In genomic region chr19:33226550-33227241, GRCh38 we compare ENCODE assay signal across 8 cellular contexts. TPM values are rescaled to one million over a fixed set of nuclear protein-coding genes. Genes with fewer than 3 reads are reported as not detected.
A peak's percentile ranks its signal among the peaks of the same experiment; 100 is the strongest.
DNase-seq lines count a peak whose midpoint lies in the region; ATAC-seq and TF ChIP-seq lines count a peak whose summit lies in the region.

No MANE protein-coding gene starts in this region.

- H2BK15ac ChIP-seq in mesendoderm (replicated peaks; ENCODE audit: low read depth) = no peak overlapping the region

- H3K4ac ChIP-seq in mesendoderm (ENCODE audit: low read depth, low read length) = no peak overlapping the region

- no peak overlapping the region for H2BK120ac ChIP-seq in mesendoderm (ENCODE audit: low read depth, low read length)

- no peak overlapping the region for H3K18ac ChIP-seq in mesendoderm (ENCODE audit: low read length)

- peak; percentile 23 for DNase-seq in stimulated activated CD4-positive, alpha-beta T cell treated with anti-CD3 and anti-CD28 coated beads, Interleukin-4, amount 100 ng/mL, for 1 hour
- no peak for DNase-seq in stimulated activated CD4-positive, alpha-beta T cell treated with anti-CD3 and anti-CD28 coated beads, Interleukin-12 subunit alpha, Interleukin-12 subunit beta, amount 100 ng/mL, for 4 hours
- DNase-seq in breast epithelium (ENCODE audit: low spot score in 2 of 2) (no peak), mesendoderm (peak; percentile 82), kidney tubule cell (ENCODE audit: low spot score) (no peak), germinal center (ENCODE audit: low spot score) (no peak)

- no peaks in the 10 kb centered on the region for H3K79me2 ChIP-seq in mesendoderm (ENCODE audit: control insufficient read depth, insufficient read depth, low read length)

- no peak overlapping the region for H3K27ac ChIP-seq in breast epithelium
- H3K27ac ChIP-seq in mesendoderm (ENCODE audit: low read depth, low read length) = no peak overlapping the region

- WGBS in mesendoderm (ENCODE audit: extremely low coverage, insufficient coverage, low lambda C conversion rate) = no CpG with 5 or more reads among the region's 66 CpGs

- no peak overlapping the region for H3K23ac ChIP-seq in mesendoderm (ENCODE audit: low read length)

- peaks cover 16 to 35% of the 10 kb centered on the region in 2 donors for H3K27me3 ChIP-seq in breast epithelium
- H3K27me3 ChIP-seq in mesendoderm (ENCODE audit: insufficient read depth, low read length, poor library complexity) = peaks cover 9% of the 10 kb centered on the region

- H3K9ac ChIP-seq in mesendoderm (ENCODE audit: low read length) = no peak overlapping the region

- no peak overlapping the region for H2BK5ac ChIP-seq in mesendoderm (ENCODE audit: low read length)

- no peaks in the 10 kb centered on the region for H3K36me3 ChIP-seq in breast epithelium
- H3K36me3 ChIP-seq in mesendoderm (ENCODE audit: control insufficient read depth, insufficient read depth, low read length) = no peaks in the 10 kb centered on the region

- peaks cover 15 to 20% of the 10 kb centered on the region in 2 donors for H3K9me3 ChIP-seq in breast epithelium

- H3K56ac ChIP-seq in mesendoderm (ENCODE audit: low read length) = peak overlapping the region; percentile 56

- TF ChIP-seq CTCF in breast epithelium (IDR thresholded peaks at IDR 0.05) = no peak

- no peak overlapping the region for H4K8ac ChIP-seq in mesendoderm (ENCODE audit: low read depth, low read length)

- no peak overlapping the region for H4K5ac ChIP-seq in mesendoderm (ENCODE audit: low read length)

- H3K4me1 ChIP-seq in breast epithelium (no peaks in the 10 kb centered on the region), mesendoderm (ENCODE audit: control insufficient read depth, low read depth, low read length) (no peaks in the 10 kb centered on the region)

- H3K79me1 ChIP-seq in mesendoderm (ENCODE audit: low read length) = no peaks in the 10 kb centered on the region

- ATAC-seq in HG02678 (IDR thresholded peaks at IDR 0.05; ENCODE audit: unreplicated experiment) = no peak
- ATAC-seq in HG02870 (IDR thresholded peaks at IDR 0.05; ENCODE audit: unreplicated experiment) = no peak

- H3K4me2 ChIP-seq in mesendoderm (ENCODE audit: low read length) = peak overlapping the region; percentile 36

- H3K4me3 ChIP-seq in breast epithelium (peak overlapping the region in 2 of 3 donors; percentile 39 to 67), mesendoderm (ENCODE audit: low read length) (no peak overlapping the region)

- H2AK5ac ChIP-seq in mesendoderm (ENCODE audit: low read length) = no peak overlapping the region

- intact Hi-C loops in breast epithelium (cut with DNase I; ENCODE audit: low total_unique reads) = no loop called here

- TF ChIP-seq POLR2A in breast epithelium (IDR thresholded peaks at IDR 0.05) = no peak

RNA-seq across cellular contexts. Expression of gene SLC7A10, which starts 1.0 kb away (rescaled TPM):
- total RNA-seq in breast epithelium = 1 to 10 TPM in 2 of 3 donors, not detected in 1; 6.9 to 8.8 TPM
- polyA plus RNA-seq in mesendoderm (2013, experiment 1 of 2) = 0.53 TPM
- polyA plus RNA-seq in mesendoderm (2013, experiment 2 of 2) = 0.53 TPM

RNA-seq across cellular contexts. Expression of gene LRP3, which starts 32.6 kb away (rescaled TPM):
- 10 to 100 TPM; 15.1 to 29.5 (median 23.8) TPM for total RNA-seq in breast epithelium
- 23.6 TPM for polyA plus RNA-seq in mesendoderm (2013, experiment 1 of 2)
- 24.3 TPM for polyA plus RNA-seq in mesendoderm (2013, experiment 2 of 2)

Comparison
In these comparisons a context has a peak if more than half of its experiments do, and no peak if none do; other contexts are left out.
1. DNase-seq: peak in stimulated activated CD4-positive, alpha-beta T cell treated with anti-CD3 and anti-CD28 coated beads, Interleukin-4, amount 100 ng/mL, for 1 hour (single experiment) and mesendoderm (single experiment); none in stimulated activated CD4-positive, alpha-beta T cell treated with anti-CD3 and anti-CD28 coated beads, Interleukin-12 subunit alpha, Interleukin-12 subunit beta, amount 100 ng/mL, for 4 hours (single experiment), breast epithelium (0 of 2), kidney tubule cell (single experiment) and germinal center (single experiment).